ENCODE assay signal across 9 cellular contexts in the genomic region with DNA sequence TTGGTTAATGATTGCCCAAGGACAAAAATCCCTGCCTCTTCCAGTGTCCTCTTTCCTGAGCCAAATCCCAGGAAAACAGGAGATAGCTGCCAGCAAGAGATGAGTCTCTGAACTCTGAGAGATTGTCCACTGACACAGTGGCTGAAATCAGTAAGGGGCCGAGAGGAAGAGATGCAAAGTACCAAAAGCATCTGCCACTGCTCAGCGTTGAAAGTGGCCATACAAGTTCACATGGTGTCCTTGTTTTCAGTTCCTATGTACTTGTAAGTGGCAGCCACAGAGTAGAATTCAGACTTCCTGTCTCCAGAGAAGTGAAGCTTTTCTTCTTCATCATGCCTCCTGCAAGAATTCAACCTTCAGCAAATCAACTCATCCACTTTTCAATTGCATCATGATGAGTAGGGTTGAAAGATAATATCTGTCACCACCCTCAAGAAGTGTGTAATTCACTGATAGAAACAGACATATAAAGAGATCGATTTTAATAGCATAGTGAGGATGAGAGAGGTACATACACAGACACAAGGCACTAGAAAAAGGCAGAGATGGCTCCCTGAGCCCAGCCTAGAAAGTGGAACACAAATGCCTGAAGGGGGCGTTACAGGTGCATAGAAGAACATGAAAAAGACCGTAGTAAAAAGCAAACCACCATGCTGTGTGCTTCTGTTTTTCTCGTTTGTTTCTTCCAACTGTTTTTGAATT.
DNase-seq lines count a peak whose midpoint lies in the region; ATAC-seq and TF ChIP-seq lines count a peak whose summit lies in the region.
"Had no signal": no experiment of that assay in that cellular context is flagged by ENCODE, and none has a peak within 500 bp of the region (broad histone marks: within the 10 kb centered on the region; RNA-seq: fewer than 3 reads in every experiment).

No MANE protein-coding gene starts in this region.

- intact Hi-C loops in lower lobe of right lung (cut with DNase I): no loop called here

- H3K9me3 ChIP-seq in SJCRH30 (replicated peaks): no peaks in the 10 kb centered on the region
- H3K9me3 ChIP-seq in lower lobe of right lung: no peaks in the 10 kb centered on the region
- H3K9me3 ChIP-seq: neutrophil had no signal

- peak; percentile 55 for TF ChIP-seq CTCF in lower lobe of right lung (IDR thresholded peaks at IDR 0.05)

- H3K36me3 ChIP-seq in SJCRH30: no peaks in the 10 kb centered on the region
- no peaks in the 10 kb centered on the region for H3K36me3 ChIP-seq in lower lobe of right lung
- H3K36me3 ChIP-seq: neutrophil had no signal

- no peak overlapping the region for H3K27ac ChIP-seq in SJCRH30
- H3K27ac ChIP-seq in lower lobe of right lung: no peak overlapping the region
- H3K27ac ChIP-seq: neutrophil had no signal

- H3K4me3 ChIP-seq in SJCRH30: no peak overlapping the region
- H3K4me3 ChIP-seq in lower lobe of right lung: no peak overlapping the region

- ATAC-seq in GM21423 (IDR thresholded peaks at IDR 0.05; ENCODE audit: unreplicated experiment) (peak; percentile 80), lower lobe of right lung (peak; percentile 64 to 66)

- DNase-seq in GM04504 (ENCODE audit: low read depth): peak; percentile 10
- DNase-seq in HPDE6-E6E7 (ENCODE audit: extremely low spot score): peak; percentile 10
- DNase-seq in SJCRH30: peak; percentile 54 to 81
- peak; percentile 63 for DNase-seq in activated naive CD4-positive, alpha-beta T cell treated with anti-CD3 and anti-CD28 coated beads, Interleukin-2, amount 50 U/mL, for 16 hours
- DNase-seq in lower lobe of right lung: no peak
- DNase-seq in stromal cell of bone marrow (ENCODE audit: low read depth): peak; percentile 43
- no peak for DNase-seq in occipital lobe (lab: John Stamatoyannopoulos, UW)

- H3K4me1 ChIP-seq in SJCRH30 (no peaks in the 10 kb centered on the region), lower lobe of right lung (no peaks in the 10 kb centered on the region)

- H3K27me3 ChIP-seq in SJCRH30 (no peaks in the 10 kb centered on the region), lower lobe of right lung (ENCODE audit: low read depth) (no peaks in the 10 kb centered on the region)
- H3K27me3 ChIP-seq: neutrophil had no signal

Comparison
In these comparisons a context has a peak if more than half of its experiments do, and no peak if none do; other contexts are left out.
1. DNase-seq: peak in GM04504 (single experiment), HPDE6-E6E7 (single experiment), SJCRH30 (2 of 2), activated naive CD4-positive, alpha-beta T cell treated with anti-CD3 and anti-CD28 coated beads, Interleukin-2, amount 50 U/mL, for 16 hours (single experiment) and stromal cell of bone marrow (single experiment); none in lower lobe of right lung (single experiment) and occipital lobe (single experiment).